Comparison of ENCODE assay signal across 17 cellular contexts in the genomic region with DNA sequence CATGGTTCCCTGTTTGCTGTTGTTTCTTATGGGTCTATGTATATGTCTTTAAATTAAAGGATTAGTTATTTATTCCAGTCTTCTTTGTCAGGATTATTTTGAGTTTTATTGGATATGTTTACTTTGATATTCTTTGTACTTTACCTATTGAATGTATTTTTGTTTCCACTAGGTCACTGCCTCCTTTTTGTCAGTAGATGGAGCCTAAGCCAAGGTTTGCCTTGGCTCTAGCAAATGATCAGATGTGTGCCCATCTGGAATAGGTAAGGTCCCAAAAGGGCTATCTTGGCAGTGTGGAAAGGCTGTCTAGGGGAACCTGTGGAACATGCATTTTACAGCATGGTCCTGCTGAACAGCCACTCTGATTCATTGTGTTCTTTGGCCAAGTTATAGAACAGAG.
DNase-seq lines count a peak whose midpoint lies in the region; ATAC-seq, FAIRE-seq and TF ChIP-seq lines count a peak whose summit lies in the region.
"Had no signal": no experiment of that assay in that cellular context is flagged by ENCODE, and none has a peak within 500 bp of the region (broad histone marks: within the 10 kb centered on the region; RNA-seq: fewer than 3 reads in every experiment).

No MANE protein-coding gene starts in this region.

- CTCF ChIA-PET in PC-9 (lab: Charles Lee): no interaction called here

- no peaks in the 10 kb centered on the region for H4K20me1 ChIP-seq in PC-9 (ENCODE audit: insufficient read depth)

- H3F3A ChIP-seq in PC-9 (ENCODE audit: insufficient read depth, low read depth): no peaks in the 10 kb centered on the region

- no peak overlapping the region for H2AFZ ChIP-seq in PC-9

- H3K4me2 ChIP-seq in PC-9: no peak overlapping the region

- POLR2A ChIA-PET in PC-9 (lab: Charles Lee; ENCODE audit: unreplicated experiment): no interaction called here

- H3K4me1 ChIP-seq in PC-9 (replicated peaks; ENCODE audit: insufficient read depth): no peaks in the 10 kb centered on the region
- H3K4me1 ChIP-seq in kidney (ENCODE audit: control insufficient read depth in 1 of 2, insufficient read depth in 1 of 2, low read depth in 1 of 2, low read length in 2 of 2): peaks cover 0 to 6% of the 10 kb centered on the region in 2 donors
- H3K4me1 ChIP-seq: sigmoid colon, tibial nerve had no signal

- H3K9me3 ChIP-seq in PC-9 (ENCODE audit: insufficient read depth, low read depth) (no peaks in the 10 kb centered on the region), kidney (ENCODE audit: control insufficient read depth in 1 of 2, low read length in 2 of 2) (peaks cover 0 to 5% of the 10 kb centered on the region in 2 donors)
- H3K9me3 ChIP-seq: ovary had no signal

- no peaks in the 10 kb centered on the region for H3K79me2 ChIP-seq in PC-9 (ENCODE audit: low read depth)

- DNase-seq in D721Med (ENCODE audit: insufficient read length, low spot score) (no peak), H4 (ENCODE audit: low spot score) (peak; percentile 10), PC-9 (no peak), kidney (no peak), A172 (ENCODE audit: low spot score) (no peak), AG20443 (ENCODE audit: low spot score) (no peak)
- DNase-seq: activated CD4-positive, alpha-beta T cell treated with anti-CD3 and anti-CD28 coated beads for 4 hours; AML-193; cortex of kidney; ovary; sigmoid colon; stimulated activated naive CD4-positive, alpha-beta T cell treated with Interleukin-2 at 50 U/mL for 16 hours; SW 1271 had no signal

- H3K4me3 ChIP-seq in PC-9 (no peak overlapping the region), kidney (ENCODE audit: low read length in 2 of 2) (no peak overlapping the region)
- H3K4me3 ChIP-seq: lung, ovary, sigmoid colon, tibial nerve had no signal

- H3K9me2 ChIP-seq in PC-9 (ENCODE audit: insufficient read depth): no peaks in the 10 kb centered on the region

- TF ChIP-seq CTCF in D721Med (IDR thresholded peaks at IDR 0.05; ENCODE audit: insufficient read depth, missing control alignments): peak; percentile 30
- TF ChIP-seq CTCF in PC-9 (conservative IDR thresholded peaks at IDR 0.05): 0 out of 2 replicates have a peak, but pooled peaks have one; percentile 29
- peak; percentile 17 for TF ChIP-seq CTCF in kidney (IDR thresholded peaks at IDR 0.05; ENCODE audit: borderline replicate concordance, extremely low read depth, insufficient read depth)

- FAIRE-seq in D721Med (lab: Jason Lieb, UNC) (no peak), kidney (lab: Jason Lieb, UNC) (no peak)

- intact Hi-C loops in PC-9 (cut with micrococcal nuclease; ENCODE audit: unreplicated experiment) (no loop called here), kidney (cut with DNase I) (no loop called here)

- no peak for ATAC-seq in HG03565 (IDR thresholded peaks at IDR 0.05; ENCODE audit: unreplicated experiment)

- no peak overlapping the region for H3K9ac ChIP-seq in kidney (ENCODE audit: low read length in 2 of 2)

- H3K36me3 ChIP-seq in PC-9 (ENCODE audit: low read depth) (no peaks in the 10 kb centered on the region), kidney (ENCODE audit: control insufficient read depth in 1 of 2, insufficient read depth in 2 of 2, low read length in 2 of 2) (no peaks in the 10 kb centered on the region)
- H3K36me3 ChIP-seq: ovary, sigmoid colon, tibial nerve had no signal

- no peaks in the 10 kb centered on the region for H3K27me3 ChIP-seq in PC-9 (ENCODE audit: insufficient read depth, low read depth)
- H3K27me3 ChIP-seq: ovary, sigmoid colon, tibial nerve had no signal

- H3K27ac ChIP-seq in PC-9 (no peak overlapping the region), kidney (ENCODE audit: low read depth in 2 of 2, low read length in 2 of 2) (no peak overlapping the region)
- H3K27ac ChIP-seq: ovary, RWPE1, sigmoid colon, tibial nerve had no signal

- BruUV-seq in PC-9 (replicated peaks; lab: Mats Ljungman, UMichigan): no TSS peak
